23 cellular contexts compared by ENCODE assay signal in the genomic region with DNA sequence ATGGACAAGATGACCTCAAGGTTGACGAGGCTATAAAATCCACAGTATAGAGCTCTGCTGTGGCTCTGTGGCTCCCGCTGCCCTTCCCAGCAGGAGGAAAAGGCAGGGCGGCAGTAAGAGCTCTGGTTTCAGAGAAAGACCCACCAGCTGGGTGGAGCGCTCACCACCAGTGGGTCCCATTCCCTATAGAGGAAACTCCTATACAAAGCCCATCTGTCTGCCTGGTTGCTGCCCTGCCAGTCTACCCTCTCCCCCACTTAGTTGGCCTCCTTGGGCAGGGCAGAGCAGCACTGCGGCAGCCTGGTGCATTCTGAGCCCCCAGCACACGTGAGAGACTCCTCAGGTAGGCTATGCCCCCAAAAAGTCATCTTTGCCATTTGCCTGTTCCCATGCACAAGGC. TPM values are rescaled to one million over a fixed set of nuclear protein-coding genes. Genes with fewer than 3 reads are reported as not detected.
DNase-seq lines count a peak whose midpoint lies in the region; ATAC-seq, FAIRE-seq and TF ChIP-seq lines count a peak whose summit lies in the region.
"Had no signal": no experiment of that assay in that cellular context is flagged by ENCODE, and none has a peak within 500 bp of the region (broad histone marks: within the 10 kb centered on the region; RNA-seq: fewer than 3 reads in every experiment).

No MANE protein-coding gene starts in this region.

- intact Hi-C loops in adrenal gland (cut with DNase I) (no loop called here), posterior vena cava (cut with DNase I) (loop anchor here in 1 of 2 donors (5.0 kb wide), 1 partner anchor 34 kb away; no protein-coding TSS in a partner anchor), tibial artery (cut with DNase I; ENCODE audit: low total_unique reads) (no loop called here), left lung (cut with DNase I) (no loop called here)

- H3K9me3 ChIP-seq in adrenal gland (replicated peaks in 1 of 3) (no peaks in the 10 kb centered on the region), gastroesophageal sphincter (no peaks in the 10 kb centered on the region), tibial artery (no peaks in the 10 kb centered on the region), left lung (no peaks in the 10 kb centered on the region), small intestine (ENCODE audit: control insufficient read depth, low read depth) (no peaks in the 10 kb centered on the region)
- H3K9me3 ChIP-seq: BE2C had no signal

- TF ChIP-seq POLR2A in adrenal gland (IDR thresholded peaks at IDR 0.05) (no peak), gastroesophageal sphincter (IDR thresholded peaks at IDR 0.05) (no peak)

- peak overlapping the region in 3 of 5 donors; percentile 16 to 90 (median 35) for H3K27ac ChIP-seq in adrenal gland
- H3K27ac ChIP-seq in gastroesophageal sphincter: peak overlapping the region in 3 of 4 donors; percentile 58 to 92 (median 90)
- H3K27ac ChIP-seq in tibial artery: peak overlapping the region; percentile 29 to 90
- no peak overlapping the region for H3K27ac ChIP-seq in left lung
- no peak overlapping the region for H3K27ac ChIP-seq in small intestine (ENCODE audit: low read depth in 1 of 2, low read length in 1 of 2)
- H3K27ac ChIP-seq: GM23248, PC-9 had no signal

- no peak for ATAC-seq in gastroesophageal sphincter
- ATAC-seq in left lung: no peak

- 88 to 96% (median 95%) methylated on average over 6 of the region's 6 CpGs for WGBS in adrenal gland, 4 donors
- 86% methylated on average over 6 of the region's 6 CpGs; no CpG with 5 or more reads in 1 of the 2 donors for WGBS in gastroesophageal sphincter (ENCODE audit: low coverage in 1 of 2), 2 donors
- WGBS in small intestine, 3 donors: 93 to 94% (median 93%) methylated on average over 6 of the region's 6 CpGs

- TF ChIP-seq CTCF in adrenal gland (IDR thresholded peaks at IDR 0.05) (no peak), gastroesophageal sphincter (IDR thresholded peaks at IDR 0.05) (no peak), tibial artery (IDR thresholded peaks at IDR 0.05) (no peak), left lung (IDR thresholded peaks at IDR 0.05) (no peak)

- DNase-seq in adrenal gland (peak in 1 of 7 donors; percentile 7), posterior vena cava (ENCODE audit: low spot score) (peak; percentile 41), tibial artery (peak; percentile 14 to 33), cerebellum (ENCODE audit: low spot score) (no peak), left lung (no peak), small intestine (no peak)
- DNase-seq: BE2C; CD4-positive, CD25-positive, alpha-beta regulatory T cell; DMS 273 treated with DMSO at 0.1 percent for 48 hours; DMS79 treated with DMSO at 0.1 percent for 48 hours; GM23248; H9; HFFc6; Kasumi-1; NCI-H1048; NCI-H1417 treated with DMSO at 0.1 percent for 48 hours; NCI-H187; NCI-H2107; PC-9; RPMI8226; SIG-M5 had no signal

- FAIRE-seq in small intestine (lab: Jason Lieb, UNC): no peak

- peaks cover 27 to 78% of the 10 kb centered on the region in 2 donors for H3K4me1 ChIP-seq in adrenal gland (replicated peaks in 1 of 2)
- peaks cover 13 to 98% (median 44%) of the 10 kb centered on the region in 3 donors for H3K4me1 ChIP-seq in gastroesophageal sphincter
- H3K4me1 ChIP-seq in tibial artery: peaks cover 6 to 100% (median 68%) of the 10 kb centered on the region in 4 donors
- H3K4me1 ChIP-seq in left lung: peaks cover 23 to 33% of the 10 kb centered on the region in 2 donors
- H3K4me1 ChIP-seq in small intestine (ENCODE audit: control insufficient read depth in 2 of 2, insufficient read depth in 1 of 2, low read depth in 1 of 2, low read length in 1 of 2): no peaks in the 10 kb centered on the region
- H3K4me1 ChIP-seq: BE2C had no signal

- no peak for TF ChIP-seq EP300 in gastroesophageal sphincter (IDR thresholded peaks at IDR 0.05)

- H3K36me3 ChIP-seq in adrenal gland (replicated peaks in 1 of 2) (peaks cover 0 to 17% of the 10 kb centered on the region in 2 donors), gastroesophageal sphincter (no peaks in the 10 kb centered on the region), tibial artery (no peaks in the 10 kb centered on the region), left lung (no peaks in the 10 kb centered on the region), small intestine (ENCODE audit: control insufficient read depth in 2 of 2, insufficient read depth in 2 of 2, low read length in 2 of 2) (no peaks in the 10 kb centered on the region)

- H3K27me3 ChIP-seq in adrenal gland (no peaks in the 10 kb centered on the region), gastroesophageal sphincter (no peaks in the 10 kb centered on the region), tibial artery (no peaks in the 10 kb centered on the region), left lung (no peaks in the 10 kb centered on the region), small intestine (ENCODE audit: control insufficient read depth in 2 of 2, insufficient read depth in 2 of 2, low read length in 2 of 2) (no peaks in the 10 kb centered on the region)
- H3K27me3 ChIP-seq: BE2C had no signal

- H3K4me3 ChIP-seq in adrenal gland: no peak overlapping the region
- H3K4me3 ChIP-seq in gastroesophageal sphincter: peak overlapping the region in 1 of 2 donors; percentile 67
- no peak overlapping the region for H3K4me3 ChIP-seq in tibial artery
- no peak overlapping the region for H3K4me3 ChIP-seq in left lung
- no peak overlapping the region for H3K4me3 ChIP-seq in small intestine (ENCODE audit: low read depth in 1 of 2, low read length in 2 of 2)
- H3K4me3 ChIP-seq: GM23248, PC-9 had no signal

RNA-seq across cellular contexts. Expression of gene TNS1, which starts 26.5 kb away (rescaled TPM):
- 100 to 1,000 TPM; 238 to 341 (median 304) TPM for total RNA-seq in adrenal gland
- polyA plus RNA-seq in adrenal gland: 100 to 1,000 TPM in 2 of 3 donors, 10 to 100 TPM in 1; 46.7 to 123 (median 122) TPM
- 1,000 to 10,000 TPM in 3 of 4 donors, 100 to 1,000 TPM in 1; 825 to 2,193 (median 1,462) TPM for total RNA-seq in gastroesophageal sphincter
- 1,000 to 10,000 TPM; 1,255 to 1,508 TPM for total RNA-seq in posterior vena cava
- 18.7 TPM for total RNA-seq in cerebellum
- 100 to 1,000 TPM; 303 to 327 TPM for total RNA-seq in left lung
- 10 to 100 TPM in 1 of 3 donors, 1 to 10 TPM in 2; 1.3 to 52.1 (median 8.6) TPM for polyA plus RNA-seq in small intestine
- total RNA-seq: NCI-H460 had no signal
- polyA plus RNA-seq: CD4-positive, CD25-positive, alpha-beta regulatory T cell had no signal

Comparison
In these comparisons a context has a peak if more than half of its experiments do, and no peak if none do; other contexts are left out.
1. DNase-seq: peak in posterior vena cava (single experiment) and tibial artery (2 of 2); none in cerebellum (single experiment), left lung (0 of 2) and small intestine (single experiment).
2. H3K27ac ChIP-seq: peak in adrenal gland (3 of 5), gastroesophageal sphincter (3 of 4) and tibial artery (2 of 2); none in left lung (0 of 2) and small intestine (0 of 2).
3. RNA of gene TNS1, which starts 26.5 kb away (total RNA-seq): 825 to 2,193 TPM in gastroesophageal sphincter, 1,255 to 1,508 TPM in posterior vena cava, 303 to 327 TPM in left lung and 238 to 341 TPM in adrenal gland; 18.7 TPM in cerebellum (single experiment); every median in the first group is over 10 times any median in the second.